Comparison of ENCODE assay signal across 12 cellular contexts in the genomic region with DNA sequence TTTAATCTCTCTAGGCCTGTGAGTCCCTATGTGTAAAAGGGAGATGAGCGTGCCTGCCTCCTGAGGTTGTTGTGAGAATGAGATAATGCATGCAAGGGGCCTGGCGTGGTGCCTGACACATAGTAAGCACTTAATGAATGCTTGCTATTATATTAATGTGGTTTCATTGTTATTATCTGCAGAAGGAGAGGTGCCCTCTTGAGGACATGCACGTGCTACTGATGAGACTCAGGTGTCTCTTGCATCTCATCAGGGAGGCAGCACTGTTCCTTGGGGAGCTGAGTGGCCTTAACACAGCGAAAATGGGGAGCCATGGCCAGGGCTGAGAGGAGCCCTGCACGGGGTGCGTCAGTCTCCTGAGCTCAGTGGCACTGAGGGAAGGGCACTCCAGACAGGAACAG. TPM values are rescaled to one million over a fixed set of nuclear protein-coding genes. Genes with fewer than 3 reads are reported as not detected.
DNase-seq lines count a peak whose midpoint lies in the region; ATAC-seq and TF ChIP-seq lines count a peak whose summit lies in the region.
"Had no signal": no experiment of that assay in that cellular context is flagged by ENCODE, and none has a peak within 500 bp of the region (broad histone marks: within the 10 kb centered on the region; RNA-seq: fewer than 3 reads in every experiment).

No MANE protein-coding gene starts in this region.

- H3K4me3 ChIP-seq in cardiac fibroblast (replicated peaks in 1 of 2; ENCODE audit: low read depth in 2 of 2, low read length in 2 of 2) = no peak overlapping the region
- peak overlapping the region in 1 of 2 experiments; percentile 43 for H3K4me3 ChIP-seq in mesenchymal stem cell (ENCODE audit: insufficient read depth in 1 of 2, low read depth in 1 of 2, low read length in 2 of 2)
- H3K4me3 ChIP-seq: esophagus squamous epithelium had no signal

- no peak overlapping the region for H2AFZ ChIP-seq in mesenchymal stem cell (ENCODE audit: low read depth, low read length)

- H2AK5ac ChIP-seq in mesenchymal stem cell (ENCODE audit: low read length, severe bottlenecking) = no peak overlapping the region

- no peaks in the 10 kb centered on the region for H3K9me3 ChIP-seq in mesenchymal stem cell (ENCODE audit: control insufficient read depth, low read length)
- H3K9me3 ChIP-seq: esophagus squamous epithelium had no signal

- H3K18ac ChIP-seq in mesenchymal stem cell (ENCODE audit: low read depth in 1 of 2, low read length in 2 of 2) = peak overlapping the region in 1 of 2 experiments; percentile 1

- H3K4me1 Mint-ChIP-seq in immature natural killer cell = no peaks in the 10 kb centered on the region
- H3K4me1 Mint-ChIP-seq: CD14-positive monocyte had no signal

- H3K36me3 ChIP-seq in mesenchymal stem cell (ENCODE audit: control insufficient read depth in 1 of 2, insufficient read depth in 2 of 2, low read depth in 1 of 2, low read length in 2 of 2) = peaks cover 0 to 2% of the 10 kb centered on the region in 2 experiments
- H3K36me3 ChIP-seq: esophagus squamous epithelium had no signal

- H3K36me3 Mint-ChIP-seq in immature natural killer cell = no peaks in the 10 kb centered on the region
- H3K36me3 Mint-ChIP-seq: CD14-positive monocyte had no signal

- H3K4ac ChIP-seq in mesenchymal stem cell (ENCODE audit: low read depth in 1 of 2, low read length in 2 of 2) = no peak overlapping the region

- peak overlapping the region in 1 of 2 experiments; percentile 28 for H3K14ac ChIP-seq in mesenchymal stem cell (ENCODE audit: low read length in 2 of 2)

- ATAC-seq in HG03342 (IDR thresholded peaks at IDR 0.05; ENCODE audit: unreplicated experiment) (no peak), HG03108 (IDR thresholded peaks at IDR 0.05; ENCODE audit: unreplicated experiment) (no peak), HG03354 (IDR thresholded peaks at IDR 0.05; ENCODE audit: poor library complexity, severe bottlenecking, unreplicated experiment) (no peak)
- ATAC-seq: activated CD8-positive, alpha-beta T cell treated with anti-CD3 and anti-CD28 coated beads for 36 hours had no signal

- no peak overlapping the region for H3K27ac Mint-ChIP-seq in immature natural killer cell
- H3K27ac Mint-ChIP-seq: activated CD8-positive, alpha-beta T cell treated with anti-CD3 and anti-CD28 coated beads for 36 hours; CD14-positive monocyte had no signal

- no peak overlapping the region for H2BK120ac ChIP-seq in mesenchymal stem cell (ENCODE audit: low read depth, low read length)

- peak; percentile 47 for DNase-seq in Daoy (ENCODE audit: low read depth)
- peak; percentile 22 to 60 for DNase-seq in cardiac fibroblast (ENCODE audit: low read depth in 2 of 2)
- peak; percentile 55 for DNase-seq in mesenchymal stem cell
- no peak for DNase-seq in immature natural killer cell
- DNase-seq: activated CD8-positive, alpha-beta T cell treated with anti-CD3 and anti-CD28 coated beads for 36 hours; cerebellar nuclear complex; esophagus squamous epithelium had no signal

- no peak overlapping the region for H4K8ac ChIP-seq in mesenchymal stem cell (ENCODE audit: low read length)

- 62% methylated on average over 6 of the region's 6 CpGs for WGBS in mesenchymal stem cell

- 0 out of 2 replicates have a peak, but pooled peaks have one; percentile 15 for TF ChIP-seq CTCF in LNCAP (IDR thresholded peaks at IDR 0.05)
- no peak for TF ChIP-seq CTCF in cardiac fibroblast (IDR thresholded peaks at IDR 0.05; ENCODE audit: low read depth, low read length)

- no peak overlapping the region for H3K27ac ChIP-seq in mesenchymal stem cell (ENCODE audit: low read length, poor library complexity, severe bottlenecking)
- H3K27ac ChIP-seq: esophagus squamous epithelium had no signal

- no peak overlapping the region for H3K4me2 ChIP-seq in mesenchymal stem cell (ENCODE audit: low read length, poor library complexity, severe bottlenecking)

- no peak overlapping the region for H3K4me3 Mint-ChIP-seq in immature natural killer cell
- H3K4me3 Mint-ChIP-seq: activated CD8-positive, alpha-beta T cell treated with anti-CD3 and anti-CD28 coated beads for 36 hours; CD14-positive monocyte had no signal

- no peaks in the 10 kb centered on the region for H3K79me1 ChIP-seq in mesenchymal stem cell (replicated peaks; ENCODE audit: low read length, poor library complexity, severe bottlenecking)

- H2BK12ac ChIP-seq in mesenchymal stem cell (ENCODE audit: low read length in 2 of 2) = peak overlapping the region in 1 of 2 experiments; percentile 47

- H3K27me3 ChIP-seq in mesenchymal stem cell (ENCODE audit: control insufficient read depth in 1 of 2, insufficient read depth in 1 of 2, low read length in 2 of 2) = peaks cover 0 to 16% of the 10 kb centered on the region in 2 experiments

- no peak overlapping the region for H2BK5ac ChIP-seq in mesenchymal stem cell (ENCODE audit: low read depth, low read length, poor library complexity, severe bottlenecking)

- H3K23ac ChIP-seq in mesenchymal stem cell (ENCODE audit: low read length in 2 of 2) = peak overlapping the region in 1 of 2 experiments; percentile 27

- H2BK15ac ChIP-seq in mesenchymal stem cell (ENCODE audit: low read depth, poor library complexity, severe bottlenecking) = no peak overlapping the region

- peaks cover 0 to under 1% (median 0%) of the 10 kb centered on the region in 6 donors for H3K9me3 Mint-ChIP-seq in immature natural killer cell

- H3K9ac ChIP-seq in mesenchymal stem cell (ENCODE audit: low read length) = peak overlapping the region; percentile 52

- H4K91ac ChIP-seq in mesenchymal stem cell (ENCODE audit: low read length) = no peak overlapping the region

- H3K27me3 Mint-ChIP-seq in immature natural killer cell (ENCODE audit: low read depth in 3 of 3) = peaks cover 0 to 2% (median 0%) of the 10 kb centered on the region in 3 donors
- H3K27me3 Mint-ChIP-seq: activated CD8-positive, alpha-beta T cell treated with anti-CD3 and anti-CD28 coated beads for 36 hours had no signal

- H3K4me1 ChIP-seq in mesenchymal stem cell (ENCODE audit: control insufficient read depth, insufficient read depth, low read depth, low read length) = peaks cover 12% of the 10 kb centered on the region

RNA-seq across cellular contexts. Expression of a gene that starts 29.9 kb away (rescaled TPM):
- total RNA-seq in Daoy (2014; rRNA removed; shearing (Covaris generic)) = 4.7 and 6.4 TPM in 2 replicates
- polyA plus RNA-seq in mesenchymal stem cell (2013, experiment 1 of 2) = 4.1 TPM
- polyA plus RNA-seq in mesenchymal stem cell (2013, experiment 2 of 2) = 4.4 TPM
- 1 to 10 TPM; 3.0 to 5.1 (median 4.5) TPM for polyA plus RNA-seq in immature natural killer cell

RNA-seq across cellular contexts. Expression of a gene that starts 30.9 kb away (rescaled TPM):
- total RNA-seq in Daoy (2014; rRNA removed; shearing (Covaris generic)) = 0.34 TPM in 1 of 2 replicates, not detected in the other
- polyA plus RNA-seq in mesenchymal stem cell (2013, experiment 1 of 2) = 0.30 TPM
- 0.27 TPM for polyA plus RNA-seq in mesenchymal stem cell (2013, experiment 2 of 2)
- polyA plus RNA-seq in immature natural killer cell = 1 to 10 TPM in 1 of 3 donors, under 1 TPM in 1, not detected in 1; 0.77 to 1.8 TPM
- polyA plus RNA-seq: CD14-positive monocyte had no signal

RNA-seq across cellular contexts. Expression of a gene that starts 44.6 kb away (rescaled TPM):
- 12.9 and 14.3 TPM in 2 replicates for total RNA-seq in Daoy (2014; rRNA removed; shearing (Covaris generic))
- polyA plus RNA-seq in mesenchymal stem cell (2013, experiment 1 of 2) = 23.5 TPM
- polyA plus RNA-seq in mesenchymal stem cell (2013, experiment 2 of 2) = 22.0 TPM
- polyA plus RNA-seq in immature natural killer cell = 1 to 10 TPM in 2 of 3 donors, not detected in 1; 1.0 to 5.6 TPM

Comparison
In these comparisons a context has a peak if more than half of its experiments do, and no peak if none do; other contexts are left out.
1. DNase-seq: peak in Daoy (single experiment), cardiac fibroblast (2 of 2) and mesenchymal stem cell (single experiment); none in immature natural killer cell (0 of 3).